Comparison of ENCODE assay signal across 35 cellular contexts in genomic region chr15:97013491-97013890, GRCh38.
"Had no signal": no experiment of that assay in that cellular context is flagged by ENCODE, and none has a peak within 500 bp of the region (broad histone marks: within the 10 kb centered on the region; RNA-seq: fewer than 3 reads in every experiment).

No MANE protein-coding gene starts in this region.

- H3K27ac ChIP-seq: KMS-11 had no signal

- H3K4me3 ChIP-seq: MG63 had no signal

- DNase-seq: Karpas-422, Kasumi-1, MG63, MM.1S, MV-4-11, NCI-H1048, NCI-H1092, NCI-H1092 treated with DMSO at 0.1 percent for 48 hours, NCI-H1105, NCI-H1105 treated with DMSO at 0.1 percent for 48 hours, NCI-H1417, NCI-H1417 treated with DMSO at 0.1 percent for 48 hours, NCI-H1436, NCI-H1436 treated with DMSO at 0.1 percent for 48 hours, NCI-H146, NCI-H1694, NCI-H1694 treated with DMSO at 0.1 percent for 48 hours, NCI-H187, NCI-H187 treated with DMSO at 0.1 percent for 48 hours, NCI-H1930, NCI-H2029, NCI-H2029 treated with DMSO at 0.1 percent for 48 hours, NCI-H2081, NCI-H2081 treated with DMSO at 0.1 percent for 48 hours, NCI-H2107, NCI-H2171, NCI-H2171 treated with DMSO at 0.1 percent for 48 hours, NCI-H2227 treated with DMSO at 0.1 percent for 48 hours, NCI-H226, NCI-H345, NCI-H446, NCI-H446 treated with DMSO at 0.1 percent for 48 hours, NCI-H510A, NCI-H510A treated with DMSO at 0.1 percent for 48 hours had no signal

- H3K4me2 ChIP-seq: KMS-11 had no signal

- H3K9ac ChIP-seq: KMS-11 had no signal

- H3K36me3 ChIP-seq: MG63 had no signal

- H3K27me3 ChIP-seq: MG63 had no signal
